Comparison of ENCODE assay signal across 1 cellular context in genomic region chr6:51480040-51480439, GRCh38.
TF ChIP-seq lines count a peak whose summit lies in the region.

No MANE protein-coding gene starts in this region.

TF ChIP-seq in HepG2, 621 proteins besides CTCF, POLR2A, EP300 and RAD21 (continued from another document):
- TF ChIP-seq HNF1A (IDR thresholded peaks at IDR 0.05; ENCODE audit: low read depth) (no peak), HNF1A (CRISPR knock-in tag; IDR thresholded peaks at IDR 0.05; ENCODE audit: borderline replicate concordance) (no peak), ZNF549 (CRISPR knock-in tag; IDR thresholded peaks at IDR 0.05) (no peak)
